28 cellular contexts compared by ENCODE assay signal in genomic region chr3:104165866-104166265, GRCh38.
"Had no signal": no experiment of that assay in that cellular context is flagged by ENCODE, and none has a peak within 500 bp of the region (broad histone marks: within the 10 kb centered on the region; RNA-seq: fewer than 3 reads in every experiment).

No MANE protein-coding gene starts in this region.

- H3K4me2 ChIP-seq: smooth muscle cell had no signal

- H3K9me3 ChIP-seq: neutrophil, pancreas, prostate gland, testis, upper lobe of right lung, uterus had no signal

- ATAC-seq: naive thymus-derived CD8-positive, alpha-beta T cell; natural killer cell treated with Interleukin-12 subunit alpha and Interleukin-12 subunit beta and Interleukin-15 and Interleukin-18, amount 100 ng/mL, for 72 hours; pancreas; right cardiac atrium; sciatic nerve; stimulated activated memory B cell treated with anti-CD40 and anti-IgM and Interleukin-4, amounts not matched to agents 10 μg/mL and 1 μg/mL and 100 μg/mL, for 72 hours; stimulated activated naive CD8-positive, alpha-beta T cell treated with anti-CD3 and anti-CD28 coated beads, Interleukin-15, amount 100 ng/mL, for 72 hours; stimulated activated naive CD8-positive, alpha-beta T cell treated with anti-CD3 and anti-CD28 coated beads, Interleukin-15, Interleukin-2, amounts not matched to agents 100 U/mL and 50 U/mL, for 24 hours; upper lobe of right lung had no signal

- H3K4me1 ChIP-seq: pancreas, prostate gland, spleen, suprapubic skin, testis, tibial artery, transverse colon, upper lobe of right lung, uterus had no signal

- H3K36me3 ChIP-seq: neutrophil, pancreas, prostate gland, spleen, suprapubic skin, tibial artery, transverse colon, upper lobe of right lung, uterus had no signal

- H3K27me3 ChIP-seq: neutrophil, pancreas, spleen, suprapubic skin, testis, tibial artery, transverse colon, upper lobe of right lung, uterus had no signal

- H3K27ac ChIP-seq: neutrophil, pancreas, prostate gland, skin epidermis, spleen, suprapubic skin, testis, tibial artery, transverse colon, upper lobe of right lung, uterus had no signal

- DNase-seq: naive thymus-derived CD8-positive, alpha-beta T cell; nephron progenitor cell; nucleus accumbens; pancreas; right cardiac atrium; spleen; stimulated activated CD4-positive, alpha-beta T cell treated with anti-CD3 and anti-CD28 coated beads, Interleukin-12 subunit alpha, Interleukin-12 subunit beta, amount 100 ng/mL, for 4 hours; stimulated activated CD4-positive, alpha-beta T cell treated with anti-CD3 and anti-CD28 coated beads, Interleukin-1b, Interleukin-23, amount 100 ng/mL, for 48 hours; stimulated activated CD4-positive, alpha-beta T cell treated with anti-CD3 and anti-CD28 coated beads, Interleukin-4, amount 100 ng/mL, for 1 hour; stimulated activated CD4-positive, alpha-beta T cell treated with anti-CD3 and anti-CD28 coated beads, Interleukin-4, amount 100 ng/mL, for 4 hours; stimulated activated CD8-positive, alpha-beta memory T cell treated with anti-CD3 and anti-CD28 coated beads, Interleukin-4, amount 100 ng/mL, for 48 hours; stimulated activated naive CD4-positive, alpha-beta T cell; stimulated activated naive CD8-positive, alpha-beta T cell treated with anti-CD3 and anti-CD28 coated beads, Interleukin-15, amount 100 ng/mL, for 72 hours; stimulated activated naive CD8-positive, alpha-beta T cell treated with anti-CD3 and anti-CD28 coated beads, Interleukin-15, Interleukin-2, amounts not matched to agents 100 U/mL and 50 U/mL, for 24 hours; substantia nigra; testis; tibial artery; transverse colon; upper lobe of right lung; uterus had no signal

- H3K4me3 ChIP-seq: pancreas, prostate gland, skin epidermis, smooth muscle cell, spleen, suprapubic skin, testis, tibial artery, transverse colon, upper lobe of right lung, uterus had no signal
